ENCODE assay signal across 27 cellular contexts in genomic region chr4:39559641-39560040, GRCh38. TPM values are rescaled to one million over a fixed set of nuclear protein-coding genes. Genes with fewer than 3 reads are reported as not detected.
DNase-seq lines count a peak whose midpoint lies in the region; ATAC-seq and TF ChIP-seq lines count a peak whose summit lies in the region.
"Had no signal": no experiment of that assay in that cellular context is flagged by ENCODE, and none has a peak within 500 bp of the region (broad histone marks: within the 10 kb centered on the region; RNA-seq: fewer than 3 reads in every experiment).

No MANE protein-coding gene starts in this region.

- H3K9me3 Mint-ChIP-seq in natural killer cell, result no peaks in the 10 kb centered on the region
- H3K9me3 Mint-ChIP-seq in activated CD4-positive, alpha-beta T cell treated with anti-CD3 and anti-CD28 coated beads for 36 hours (ENCODE audit: low read depth), result no peaks in the 10 kb centered on the region
- H3K9me3 Mint-ChIP-seq: activated CD4-positive, alpha-beta memory T cell treated with anti-CD3 and anti-CD28 coated beads, Interleukin-2, amount 10 ng/mL, durations not matched to agents 7 days and 5 days; activated naive CD8-positive, alpha-beta T cell treated with anti-CD3 and anti-CD28 coated beads for 36 hours; CD4-positive, alpha-beta T cell had no signal

- 55 to 69% methylated on average over 9 of the region's 9 CpGs for WGBS in body of pancreas, 2 donors
- WGBS in transverse colon (ENCODE audit: low coverage in 1 of 2), 2 donors, result 57 to 63% methylated on average over 5 to 9 of the region's 9 CpGs

- no peaks in the 10 kb centered on the region for H3K27me3 Mint-ChIP-seq in natural killer cell (ENCODE audit: low read depth in 2 of 2)
- H3K27me3 Mint-ChIP-seq in activated CD4-positive, alpha-beta T cell treated with anti-CD3 and anti-CD28 coated beads for 36 hours, result no peaks in the 10 kb centered on the region
- H3K27me3 Mint-ChIP-seq: activated CD4-positive, alpha-beta memory T cell treated with anti-CD3 and anti-CD28 coated beads, Interleukin-2, amount 10 ng/mL, durations not matched to agents 7 days and 5 days; activated naive CD8-positive, alpha-beta T cell treated with anti-CD3 and anti-CD28 coated beads for 36 hours; CD4-positive, alpha-beta T cell had no signal

- H3K4me1 ChIP-seq in cardiac muscle cell (ENCODE audit: low read depth) (peaks cover 18% of the 10 kb centered on the region), body of pancreas (peaks cover 44% of the 10 kb centered on the region), lower lobe of right lung (peaks cover 10% of the 10 kb centered on the region), transverse colon (peaks cover 0 to 19% (median 12%) of the 10 kb centered on the region in 4 donors)

- CTCF ChIA-PET in activated CD4-positive, alpha-beta T cell treated with anti-CD3 and anti-CD28 coated beads for 36 hours (lab: Charles Lee), result no interaction called here

- no peaks in the 10 kb centered on the region for H3K4me1 Mint-ChIP-seq in natural killer cell
- H3K4me1 Mint-ChIP-seq in activated CD4-positive, alpha-beta T cell treated with anti-CD3 and anti-CD28 coated beads for 36 hours, result no peaks in the 10 kb centered on the region
- H3K4me1 Mint-ChIP-seq: activated CD4-positive, alpha-beta memory T cell treated with anti-CD3 and anti-CD28 coated beads, Interleukin-2, amount 10 ng/mL, durations not matched to agents 7 days and 5 days; activated naive CD8-positive, alpha-beta T cell treated with anti-CD3 and anti-CD28 coated beads for 36 hours had no signal

- DNase-seq in cardiac muscle cell (ENCODE audit: low read depth in 1 of 2, low spot score in 1 of 2), result peak in 1 of 2 donors; percentile 35
- DNase-seq in Right ventricle myocardium inferior (ENCODE audit: missing footprints), result no peak
- peak; percentile 19 to 46 (median 30) for DNase-seq in body of pancreas
- no peak for DNase-seq in lower lobe of right lung
- DNase-seq in transverse colon, result peak; percentile 54
- no peak for DNase-seq in natural killer cell
- DNase-seq in effector CD8-positive, alpha-beta T cell (lab: John Stamatoyannopoulos, UW), result no peak
- no peak for DNase-seq in activated CD4-positive, alpha-beta T cell treated with anti-CD3 and anti-CD28 coated beads for 36 hours
- DNase-seq: activated CD4-positive, alpha-beta memory T cell treated with anti-CD3 and anti-CD28 coated beads, Interleukin-2, amount 10 ng/mL, durations not matched to agents 7 days and 5 days; activated naive CD8-positive, alpha-beta T cell treated with anti-CD3 and anti-CD28 coated beads for 36 hours; CD4-positive, alpha-beta T cell; cerebellar nuclear complex; DMS 273 treated with DMSO at 0.1 percent for 48 hours; islet precursor cell; mammary epithelial cell; NCI-H1105; NCI-H2029 treated with DMSO at 0.1 percent for 48 hours; NCI-H345; NCI-H82; SHP77; stimulated activated CD4-positive, alpha-beta T cell treated with anti-CD3 and anti-CD28 coated beads, Interleukin-4, amount 100 ng/mL, for 4 hours; stimulated activated naive CD4-positive, alpha-beta T cell; SW 1271 had no signal

- in situ Hi-C loops in transverse colon (cut with MboI; ENCODE audit: low pct_ligation_motif_present in 1 of 4, low pct_unique_long_range_greater_than_20kb in 1 of 4, low sequenced_read_pairs in 3 of 4), result no loop called here

- H3K27me3 ChIP-seq in cardiac muscle cell, result no peaks in the 10 kb centered on the region
- H3K27me3 ChIP-seq in body of pancreas, result no peaks in the 10 kb centered on the region
- H3K27me3 ChIP-seq in lower lobe of right lung (ENCODE audit: low read depth), result no peaks in the 10 kb centered on the region
- H3K27me3 ChIP-seq in transverse colon, result no peaks in the 10 kb centered on the region
- H3K27me3 ChIP-seq: gastroesophageal sphincter had no signal

- H3K4me3 ChIP-seq in cardiac muscle cell, result no peak overlapping the region
- H3K4me3 ChIP-seq in body of pancreas, result no peak overlapping the region
- H3K4me3 ChIP-seq in lower lobe of right lung, result no peak overlapping the region
- H3K4me3 ChIP-seq in transverse colon, result no peak overlapping the region
- H3K4me3 ChIP-seq: gastroesophageal sphincter, thoracic aorta had no signal

- no peaks in the 10 kb centered on the region for H3K36me3 ChIP-seq in cardiac muscle cell
- peaks cover 0 to under 1% of the 10 kb centered on the region in 2 donors for H3K36me3 ChIP-seq in body of pancreas (replicated peaks in 1 of 2; ENCODE audit: insufficient read depth in 1 of 2, low read depth in 2 of 2)
- H3K36me3 ChIP-seq in lower lobe of right lung, result peaks cover 23% of the 10 kb centered on the region
- peaks cover 0 to 13% (median 6%) of the 10 kb centered on the region in 4 donors for H3K36me3 ChIP-seq in transverse colon
- H3K36me3 ChIP-seq: thoracic aorta had no signal

- POLR2A ChIA-PET in activated CD4-positive, alpha-beta T cell treated with anti-CD3 and anti-CD28 coated beads for 36 hours (lab: Charles Lee), result no interaction called here

- H3K27ac Mint-ChIP-seq in natural killer cell, result no peak overlapping the region
- H3K27ac Mint-ChIP-seq in activated CD4-positive, alpha-beta T cell treated with anti-CD3 and anti-CD28 coated beads for 36 hours, result no peak overlapping the region
- H3K27ac Mint-ChIP-seq: activated CD4-positive, alpha-beta memory T cell treated with anti-CD3 and anti-CD28 coated beads, Interleukin-2, amount 10 ng/mL, durations not matched to agents 7 days and 5 days; activated naive CD8-positive, alpha-beta T cell treated with anti-CD3 and anti-CD28 coated beads for 36 hours; CD4-positive, alpha-beta T cell had no signal

- no peak overlapping the region for H3K4me3 Mint-ChIP-seq in natural killer cell
- no peak overlapping the region for H3K4me3 Mint-ChIP-seq in activated CD4-positive, alpha-beta T cell treated with anti-CD3 and anti-CD28 coated beads for 36 hours
- H3K4me3 Mint-ChIP-seq: activated CD4-positive, alpha-beta memory T cell treated with anti-CD3 and anti-CD28 coated beads, Interleukin-2, amount 10 ng/mL, durations not matched to agents 7 days and 5 days; activated naive CD8-positive, alpha-beta T cell treated with anti-CD3 and anti-CD28 coated beads for 36 hours; CD4-positive, alpha-beta T cell had no signal

- no peak for TF ChIP-seq POLR2A in body of pancreas (IDR thresholded peaks at IDR 0.05)
- no peak for TF ChIP-seq POLR2A in transverse colon (IDR thresholded peaks at IDR 0.05)

- TF ChIP-seq CTCF in cardiac muscle cell (IDR thresholded peaks at IDR 0.05; ENCODE audit: low read depth, low read length) (no peak), body of pancreas (IDR thresholded peaks at IDR 0.05) (no peak), lower lobe of right lung (IDR thresholded peaks at IDR 0.05) (no peak), transverse colon (IDR thresholded peaks at IDR 0.05) (no peak), natural killer cell (IDR thresholded peaks at IDR 0.05) (no peak)

- ATAC-seq in Right ventricle myocardium inferior (no peak), body of pancreas (no peak), lower lobe of right lung (no peak), natural killer cell (no peak)
- no peak for ATAC-seq in activated CD4-positive, alpha-beta T cell treated with anti-CD3 and anti-CD28 coated beads for 36 hours
- ATAC-seq: gastroesophageal sphincter, HCT116 had no signal

- TF ChIP-seq EP300 in transverse colon (IDR thresholded peaks at IDR 0.05; ENCODE audit: low read depth), result no peak

- H3K27ac ChIP-seq in cardiac muscle cell (peak overlapping the region; percentile 67), body of pancreas (peak overlapping the region in 3 of 4 donors; percentile 67 to 75 (median 68)), lower lobe of right lung (peak overlapping the region; percentile 25), transverse colon (peak overlapping the region in 3 of 4 donors; percentile 33 to 75 (median 64))
- H3K27ac ChIP-seq: 22Rv1, thoracic aorta had no signal

- H3K9me3 ChIP-seq in cardiac muscle cell (ENCODE audit: low read depth) (no peaks in the 10 kb centered on the region), body of pancreas (no peaks in the 10 kb centered on the region), lower lobe of right lung (no peaks in the 10 kb centered on the region), transverse colon (no peaks in the 10 kb centered on the region)
- H3K9me3 ChIP-seq: gastroesophageal sphincter, thoracic aorta had no signal

- H3K36me3 Mint-ChIP-seq in natural killer cell, result no peaks in the 10 kb centered on the region
- H3K36me3 Mint-ChIP-seq in activated CD4-positive, alpha-beta T cell treated with anti-CD3 and anti-CD28 coated beads for 36 hours (ENCODE audit: low read depth), result peaks cover 3% of the 10 kb centered on the region

- intact Hi-C loops in Right ventricle myocardium inferior (cut with DNase I) (no loop called here), body of pancreas (cut with DNase I) (no loop called here), lower lobe of right lung (cut with DNase I) (no loop called here), transverse colon (cut with DNase I; ENCODE audit: low total_unique reads) (loop anchor here (5.0 kb wide), 1 partner anchor 1132 kb away; no protein-coding TSS in a partner anchor), natural killer cell (cut with micrococcal nuclease) (no loop called here)
- intact Hi-C loops in activated CD4-positive, alpha-beta T cell treated with anti-CD3 and anti-CD28 coated beads for 36 hours (cut with DNase I, micrococcal nuclease), result no loop called here

RNA-seq across cellular contexts. Expression of gene UGDH, which starts 32.4 kb away (rescaled TPM):
- total RNA-seq in cardiac muscle cell, result 26.1 and 51.2 TPM in 2 replicates
- polyA plus RNA-seq in cardiac muscle cell, result 69.2 and 85.6 TPM in 2 replicates
- total RNA-seq in Right ventricle myocardium inferior, result 16.6 TPM
- 100 to 1,000 TPM in 1 of 2 donors, 10 to 100 TPM in 1; 71.1 to 107 TPM for total RNA-seq in body of pancreas
- 47.7 TPM for total RNA-seq in lower lobe of right lung
- 100 to 1,000 TPM; 293 to 849 (median 479) TPM for total RNA-seq in transverse colon
- 10 to 100 TPM; 12.2 to 14.8 (median 13.6) TPM for total RNA-seq in natural killer cell
- 10 to 100 TPM; 30.2 to 31.3 TPM for total RNA-seq in activated CD4-positive, alpha-beta T cell treated with anti-CD3 and anti-CD28 coated beads for 36 hours

Comparison
In these comparisons a context has a peak if more than half of its experiments do, and no peak if none do; other contexts are left out.
1. DNase-seq: peak in body of pancreas (4 of 4) and transverse colon (single experiment); none in Right ventricle myocardium inferior (single experiment), lower lobe of right lung (single experiment), natural killer cell (single experiment), effector CD8-positive, alpha-beta T cell (single experiment) and activated CD4-positive, alpha-beta T cell treated with anti-CD3 and anti-CD28 coated beads for 36 hours (single experiment).
2. Peak in every context shown above with its lines, with median percentiles within 50 percentile points of each other: H3K27ac ChIP-seq.